In the genomic region with DNA sequence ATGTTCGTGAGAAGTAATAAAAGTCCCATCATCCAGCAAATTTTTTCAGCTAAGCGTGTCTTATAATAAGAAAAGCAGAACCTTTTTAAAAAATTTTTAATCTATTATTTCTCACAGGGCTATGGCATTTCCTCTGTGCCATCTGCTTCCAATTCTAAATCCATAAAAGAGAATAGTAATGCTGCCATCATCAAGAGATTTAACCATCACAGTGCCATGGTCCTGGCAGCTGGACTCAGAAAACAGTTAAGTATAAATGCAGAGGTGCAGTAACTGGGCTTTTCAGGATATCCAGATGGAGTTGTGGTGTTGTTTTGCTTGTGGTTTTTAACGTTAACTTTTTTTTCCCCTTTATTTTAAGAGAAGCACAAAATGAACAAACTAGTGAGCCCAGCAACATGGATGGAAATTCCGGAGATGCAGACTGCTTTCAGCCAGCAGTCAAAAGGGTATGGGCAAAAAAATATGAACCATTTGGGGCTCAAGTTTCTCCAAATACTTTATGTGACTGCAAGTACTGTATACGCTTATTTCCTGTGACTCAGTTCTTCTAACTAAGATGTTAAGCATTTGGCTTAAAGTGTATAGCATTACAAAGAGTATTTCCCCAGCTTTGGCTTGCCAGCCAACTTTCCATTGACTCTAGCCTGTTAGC, we compare ENCODE assay signal across 15 cellular contexts. TPM values are rescaled to one million over a fixed set of nuclear protein-coding genes. Genes with fewer than 3 reads are reported as not detected.
DNase-seq lines count a peak whose midpoint lies in the region; ATAC-seq and TF ChIP-seq lines count a peak whose summit lies in the region.
"Had no signal": no experiment of that assay in that cellular context is flagged by ENCODE, and none has a peak within 500 bp of the region (broad histone marks: within the 10 kb centered on the region; RNA-seq: fewer than 3 reads in every experiment).

No MANE protein-coding gene starts in this region.

- WGBS in suprapubic skin, result 76% methylated on average over 5 of the region's 5 CpGs

- H3K36me3 ChIP-seq in suprapubic skin, result peaks cover 65% of the 10 kb centered on the region

- no peak for TF ChIP-seq EP300 in suprapubic skin (IDR thresholded peaks at IDR 0.05)

- ATAC-seq in foreskin keratinocyte (peak; percentile 10), esophagus mucosa (no peak)
- ATAC-seq: left ventricle myocardium superior had no signal

- no peak for TF ChIP-seq POLR2A in suprapubic skin (IDR thresholded peaks at IDR 0.05)

- no peaks in the 10 kb centered on the region for H3K27me3 ChIP-seq in foreskin keratinocyte
- H3K27me3 ChIP-seq in suprapubic skin, result no peaks in the 10 kb centered on the region
- H3K27me3 ChIP-seq: esophagus muscularis mucosa had no signal

- no peaks in the 10 kb centered on the region for H3K9me3 ChIP-seq in suprapubic skin
- H3K9me3 ChIP-seq: esophagus muscularis mucosa had no signal

- H3K4me1 ChIP-seq in foreskin keratinocyte (peaks cover 20% of the 10 kb centered on the region), suprapubic skin (no peaks in the 10 kb centered on the region)
- H3K4me1 ChIP-seq: esophagus muscularis mucosa had no signal

- H3K4me3 ChIP-seq in suprapubic skin, result no peak overlapping the region
- H3K4me3 ChIP-seq: esophagus muscularis mucosa had no signal

- peak; percentile 30 for DNase-seq in AG20443 (ENCODE audit: low spot score)
- DNase-seq in GM04503 (ENCODE audit: low read depth), result peak; percentile 71
- peak; percentile 83 for DNase-seq in amniotic stem cell (lab: John Stamatoyannopoulos, UW)
- peak in 1 of 2 donors; percentile 13 for DNase-seq in foreskin keratinocyte
- DNase-seq in suprapubic skin (ENCODE audit: low spot score in 2 of 2), result no peak
- DNase-seq in NCI-H128 (lab: John Stamatoyannopoulos, UW; ENCODE audit: unreplicated experiment), result no peak
- DNase-seq: activated naive CD8-positive, alpha-beta T cell treated with anti-CD3 and anti-CD28 coated beads for 36 hours; Calu3; cerebellar nuclear complex; left ventricle myocardium superior; NCI-H1092; stimulated activated CD4-positive, alpha-beta T cell treated with anti-CD3 and anti-CD28 coated beads, Interleukin-2, amount 100 ng/mL, for 24 hours; trophoblast cell had no signal

- no peak overlapping the region for H3K27ac ChIP-seq in foreskin keratinocyte
- no peak overlapping the region for H3K27ac ChIP-seq in suprapubic skin
- H3K27ac ChIP-seq: esophagus muscularis mucosa had no signal

- no peak for TF ChIP-seq CTCF in foreskin keratinocyte (conservative IDR thresholded peaks at IDR 0.05)
- no peak for TF ChIP-seq CTCF in suprapubic skin (IDR thresholded peaks at IDR 0.05)

RNA-seq across cellular contexts. Expression of gene GTF2H1, which starts 25.2 kb away (rescaled TPM):
- 46.6 and 51.7 TPM in 2 replicates for total RNA-seq in foreskin keratinocyte
- polyA plus RNA-seq in foreskin keratinocyte, result 17.1 and 23.5 TPM in 2 replicates
- 33.9 TPM for total RNA-seq in esophagus mucosa
- 100 to 1,000 TPM in 1 of 4 donors, 10 to 100 TPM in 3; 48.6 to 121 (median 50.4) TPM for total RNA-seq in suprapubic skin

RNA-seq across cellular contexts. Expression of gene HPS5, which starts 25.7 kb away (rescaled TPM):
- total RNA-seq in foreskin keratinocyte (20.1 and 20.3 TPM in 2 replicates), esophagus mucosa (12.3 TPM), suprapubic skin (10 to 100 TPM; 14.9 to 27.0 (median 22.6) TPM)
- polyA plus RNA-seq in foreskin keratinocyte, result 4.6 and 6.2 TPM in 2 replicates

RNA-seq across cellular contexts. Expression of gene LDHA, which starts 46.8 kb away (rescaled TPM):
- 682 and 762 TPM in 2 replicates for total RNA-seq in foreskin keratinocyte
- 706 and 907 TPM in 2 replicates for polyA plus RNA-seq in foreskin keratinocyte
- total RNA-seq in esophagus mucosa, result 564 TPM
- total RNA-seq in suprapubic skin, result 100 to 1,000 TPM; 438 to 724 (median 616) TPM

Comparison
In these comparisons a context has a peak if more than half of its experiments do, and no peak if none do; other contexts are left out.
1. DNase-seq: peak in AG20443 (single experiment), GM04503 (single experiment) and amniotic stem cell (single experiment); none in suprapubic skin (0 of 2) and NCI-H128 (single experiment).